In the genomic region with DNA sequence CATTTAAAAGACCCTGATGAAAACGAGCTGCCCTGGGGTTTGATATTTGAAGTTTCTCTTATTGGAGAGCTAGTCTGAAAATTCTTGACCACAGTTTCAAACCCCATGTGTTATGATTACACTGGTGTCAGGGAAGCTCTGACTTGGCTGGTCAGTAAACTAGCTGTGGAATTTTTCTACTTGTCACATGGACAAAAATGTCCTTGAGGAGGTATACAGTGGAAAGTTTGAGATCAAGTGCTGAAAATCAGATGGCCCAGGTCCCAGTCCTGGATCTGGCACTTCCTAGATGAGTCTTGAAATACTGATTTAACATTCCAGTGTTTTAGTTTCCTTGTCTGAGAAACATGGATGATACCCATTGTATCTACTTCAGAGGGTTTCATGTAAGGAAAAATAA, we compare ENCODE assay signal across 23 cellular contexts. TPM values are rescaled to one million over a fixed set of nuclear protein-coding genes. Genes with fewer than 3 reads are reported as not detected.
DNase-seq lines count a peak whose midpoint lies in the region; ATAC-seq, FAIRE-seq and TF ChIP-seq lines count a peak whose summit lies in the region.
"Had no signal": no experiment of that assay in that cellular context is flagged by ENCODE, and none has a peak within 500 bp of the region (broad histone marks: within the 10 kb centered on the region; RNA-seq: fewer than 3 reads in every experiment).

No MANE protein-coding gene starts in this region.

- FAIRE-seq in pancreas (lab: Jason Lieb, UNC) = no peak
- FAIRE-seq: A204.1, GM12878, H1 had no signal

- H3K27me3 ChIP-seq in heart right ventricle (no peaks in the 10 kb centered on the region), pancreas (no peaks in the 10 kb centered on the region), BE2C (no peaks in the 10 kb centered on the region), WERI-Rb-1 (ENCODE audit: insufficient read depth, low read depth, severe bottlenecking) (peaks cover 85% of the 10 kb centered on the region)
- H3K27me3 ChIP-seq: BLaER1 treated with 17β-estradiol and CSF1 and Interleukin-3, amounts not matched to agents 10 nM and 100 nM; SJCRH30 had no signal

- peaks cover 0 to 15% (median 6%) of the 10 kb centered on the region in 9 donors for H3K4me1 ChIP-seq in heart right ventricle
- peaks cover 5 to 13% (median 12%) of the 10 kb centered on the region in 3 donors for H3K4me1 ChIP-seq in pancreas
- no peaks in the 10 kb centered on the region for H3K4me1 ChIP-seq in BE2C
- H3K4me1 ChIP-seq: BLaER1 treated with 17β-estradiol and CSF1 and Interleukin-3, amounts not matched to agents 10 nM and 100 nM; SJCRH30 had no signal

- TF ChIP-seq CTCF in heart right ventricle (IDR thresholded peaks at IDR 0.05) = no peak
- no peak for TF ChIP-seq CTCF in pancreas (IDR thresholded peaks at IDR 0.05)
- TF ChIP-seq CTCF in BE2C (IDR thresholded peaks at IDR 0.05; ENCODE audit: low read depth, low read length) = no peak
- no peak for TF ChIP-seq CTCF in WERI-Rb-1 (IDR thresholded peaks at IDR 0.05; ENCODE audit: low read depth, low read length)

- no peaks in the 10 kb centered on the region for H3K36me3 ChIP-seq in heart right ventricle
- no peaks in the 10 kb centered on the region for H3K36me3 ChIP-seq in pancreas
- no peaks in the 10 kb centered on the region for H3K36me3 ChIP-seq in BE2C
- no peaks in the 10 kb centered on the region for H3K36me3 ChIP-seq in WERI-Rb-1
- H3K36me3 ChIP-seq: BLaER1 treated with 17β-estradiol and CSF1 and Interleukin-3, amounts not matched to agents 10 nM and 100 nM; SJCRH30 had no signal

- H3K9me3 ChIP-seq in heart right ventricle = no peaks in the 10 kb centered on the region
- H3K9me3 ChIP-seq in pancreas = no peaks in the 10 kb centered on the region
- no peaks in the 10 kb centered on the region; the same call in 1 of the 2 replicates for H3K9me3 ChIP-seq in BE2C
- H3K9me3 ChIP-seq in WERI-Rb-1 (ENCODE audit: severe bottlenecking) = peaks cover 13% of the 10 kb centered on the region
- H3K9me3 ChIP-seq: BLaER1 treated with 17β-estradiol and CSF1 and Interleukin-3, amounts not matched to agents 10 nM and 100 nM; SJCRH30 had no signal

- intact Hi-C loops in heart right ventricle (cut with DNase I) = loop anchor here in 2 of 10 donors (5.0 to 10.0 kb wide), 2 partner anchors 625 to 1828 kb away; no protein-coding TSS in a partner anchor
- intact Hi-C loops in pancreas (cut with DNase I) = no loop called here

- H3K27ac ChIP-seq in heart right ventricle (peak overlapping the region in 5 of 10 donors; percentile 6 to 58 (median 52)), pancreas (peak overlapping the region in 2 of 4 donors; percentile 38 to 51), WERI-Rb-1 (no peak overlapping the region)
- H3K27ac ChIP-seq: BLaER1 treated with 17β-estradiol and CSF1 and Interleukin-3, amounts not matched to agents 10 nM and 100 nM; SJCRH30 had no signal

- H3K4me3 ChIP-seq in heart right ventricle (no peak overlapping the region), pancreas (no peak overlapping the region), BE2C (ENCODE audit: low read depth, low read length) (no peak overlapping the region), WERI-Rb-1 (ENCODE audit: low read depth, low read length) (no peak overlapping the region)
- H3K4me3 ChIP-seq: BLaER1 treated with 17β-estradiol and CSF1 and Interleukin-3, amounts not matched to agents 10 nM and 100 nM; GM12878; SJCRH30 had no signal

- 9 to 25% methylated on average over 1 of the region's 1 CpG for WGBS in heart right ventricle, 2 donors
- 5 to 9% methylated on average over 1 of the region's 1 CpG for WGBS in pancreas, 2 donors

- ATAC-seq in heart right ventricle (peak in 7 of 8 donors; percentile 62 to 85 (median 76)), pancreas (peak in 3 of 4 donors; percentile 51 to 85 (median 75))
- ATAC-seq: CD8-positive, alpha-beta T cell; GM12878 had no signal

- peak; percentile 23 for DNase-seq in AG20443 (ENCODE audit: low spot score)
- DNase-seq in astrocyte of the hippocampus (ENCODE audit: low read depth, low spot score) = peak; percentile 61
- no peak for DNase-seq in heart right ventricle
- peak in 1 of 6 donors; percentile 29 for DNase-seq in pancreas
- no peak for DNase-seq in cerebellar cortex (ENCODE audit: low spot score)
- no peak for DNase-seq in BE2C
- no peak for DNase-seq in central memory CD4-positive, alpha-beta T cell
- DNase-seq in WERI-Rb-1 = no peak
- DNase-seq: CD8-positive, alpha-beta T cell; DMS53; EL; KBM-7; MV-4-11; NCI-H187; NCI-H226; NCI-H524; NCI-H82; RPMI8226; SJCRH30 had no signal

RNA-seq across cellular contexts. Expression of a gene that starts 30.7 kb away (rescaled TPM):
- 10 to 100 TPM in 8 of 10 donors, 1 to 10 TPM in 2; 7.9 to 25.7 (median 12.8) TPM for total RNA-seq in heart right ventricle
- 10 to 100 TPM in 1 of 2 donors, 1 to 10 TPM in 1; 5.0 to 16.1 TPM for polyA plus RNA-seq in heart right ventricle
- 10 to 100 TPM; 22.7 to 76.1 (median 34.2) TPM for total RNA-seq in pancreas
- polyA plus RNA-seq in pancreas = 10 to 100 TPM; 26.0 to 31.9 TPM
- 3.7 TPM for polyA plus RNA-seq in BE2C (2012; ENCODE audit: insufficient read depth, insufficient read length, low read depth)
- total RNA-seq: CD8-positive, alpha-beta T cell had no signal

Comparison
In these comparisons a context has a peak if more than half of its experiments do, and no peak if none do; other contexts are left out.
1. DNase-seq: peak in AG20443 (single experiment) and astrocyte of the hippocampus (single experiment); none in heart right ventricle (0 of 2), cerebellar cortex (single experiment), BE2C (single experiment), central memory CD4-positive, alpha-beta T cell (single experiment) and WERI-Rb-1 (single experiment).